ENCODE assay signal across 3 cellular contexts in the genomic region with DNA sequence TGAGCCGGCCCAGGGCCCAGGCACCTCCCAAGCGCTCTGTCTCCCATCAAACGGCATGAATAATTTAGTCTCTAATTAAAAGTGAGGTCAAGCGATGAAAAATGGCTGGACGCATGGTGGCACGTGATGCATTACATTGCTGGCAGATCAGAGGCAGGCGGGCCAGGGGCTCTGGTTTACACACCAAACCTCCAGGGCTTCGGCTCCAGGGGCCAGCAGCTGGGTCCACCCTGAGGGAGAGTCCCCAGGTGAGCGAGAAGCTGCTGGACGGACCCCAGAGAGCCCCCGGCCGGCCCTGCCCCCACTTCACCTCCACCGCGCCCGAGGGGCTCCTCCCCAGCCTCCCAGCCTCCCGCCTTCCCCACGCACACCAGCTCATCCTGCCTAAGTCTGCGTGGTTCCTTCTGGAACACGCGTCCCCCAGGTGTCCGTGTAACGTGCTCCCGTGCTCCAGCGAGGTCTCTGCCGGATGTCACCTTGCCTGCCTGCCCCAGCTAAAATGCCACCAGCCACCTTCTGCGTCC.
TF ChIP-seq lines count a peak whose summit lies in the region.

No MANE protein-coding gene starts in this region.

TF ChIP-seq in Ishikawa, 13 proteins besides CTCF, POLR2A, EP300 and RAD21:
- TF ChIP-seq, protein P1, sequence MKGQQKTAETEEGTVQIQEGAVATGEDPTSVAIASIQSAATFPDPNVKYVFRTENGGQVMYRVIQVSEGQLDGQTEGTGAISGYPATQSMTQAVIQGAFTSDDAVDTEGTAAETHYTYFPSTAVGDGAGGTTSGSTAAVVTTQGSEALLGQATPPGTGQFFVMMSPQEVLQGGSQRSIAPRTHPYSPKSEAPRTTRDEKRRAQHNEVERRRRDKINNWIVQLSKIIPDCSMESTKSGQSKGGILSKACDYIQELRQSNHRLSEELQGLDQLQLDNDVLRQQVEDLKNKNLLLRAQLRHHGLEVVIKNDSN (IDR thresholded peaks at IDR 0.05) = peak; percentile 62
- no peak for TF ChIP-seq NFIC (IDR thresholded peaks at IDR 0.05)
- TF ChIP-seq, protein P2, sequence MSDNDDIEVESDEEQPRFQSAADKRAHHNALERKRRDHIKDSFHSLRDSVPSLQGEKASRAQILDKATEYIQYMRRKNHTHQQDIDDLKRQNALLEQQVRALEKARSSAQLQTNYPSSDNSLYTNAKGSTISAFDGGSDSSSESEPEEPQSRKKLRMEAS (IDR thresholded peaks at IDR 0.05) = no peak

TF ChIP-seq in K562, 482 proteins besides CTCF, POLR2A, EP300 and RAD21:
- TF ChIP-seq BHLHE40 (IDR thresholded peaks at IDR 0.05; ENCODE audit: low read length) (0 out of 2 replicates have a peak, but pooled peaks have one; percentile 20), CBX8 (IDR thresholded peaks at IDR 0.05; ENCODE audit: borderline replicate concordance, extremely low read depth, low read depth, low read length, poor library complexity, severe bottlenecking) (no peak)

TF ChIP-seq in HepG2, 621 proteins besides CTCF, POLR2A, EP300 and RAD21:
- TF ChIP-seq EZH2 (conservative IDR thresholded peaks at IDR 0.05; ENCODE audit: low read depth, low read length) (0 out of 2 replicates have a peak, but pooled peaks have one; percentile 66), ZNF232 (CRISPR knock-in tag; IDR thresholded peaks at IDR 0.05; ENCODE audit: borderline replicate concordance) (no peak)
